ENCODE assay signal across 31 cellular contexts in genomic region chr3:149397528-149397927, GRCh38. TPM values are rescaled to one million over a fixed set of nuclear protein-coding genes. Genes with fewer than 3 reads are reported as not detected.
"Had no signal": no experiment of that assay in that cellular context is flagged by ENCODE, and none has a peak within 500 bp of the region (broad histone marks: within the 10 kb centered on the region; RNA-seq: fewer than 3 reads in every experiment).

No MANE protein-coding gene starts in this region.

- ATAC-seq: activated CD4-positive, CD25-positive, alpha-beta regulatory T cell treated with anti-CD3 and anti-CD28 coated beads, Interleukin-2, amount 50 U/mL, for 24 hours; activated CD8-positive, alpha-beta T cell treated with anti-CD3 and anti-CD28 coated beads for 36 hours; activated T-cell treated with anti-CD3 and anti-CD28 coated beads, Interleukin-2, amount 50 U/mL, for 4 hours; activated T-helper 17 cell treated with anti-CD3 and anti-CD28 coated beads, Interleukin-2, amount 50 U/mL, for 72 hours; esophagus mucosa; foreskin keratinocyte; gastrocnemius medialis; heart left ventricle had no signal

- H3K9me3 Mint-ChIP-seq: activated B cell treated with CpG ODN at 0.5 μM for 24 hours; activated CD8-positive, alpha-beta T cell treated with anti-CD3 and anti-CD28 coated beads for 36 hours; activated T-cell treated with anti-CD3 and anti-CD28 coated beads, Interleukin-2, amount 50 U/mL, for 4 hours; activated T-helper 17 cell treated with anti-CD3 and anti-CD28 coated beads, Interleukin-2, amount 50 U/mL, for 72 hours; central memory CD8-positive, alpha-beta T cell; dendritic cell treated with granulocyte-macrophage colony-stimulating factor and Interleukin-4, amounts not matched to agents 40 ng/mL and 50 ng/mL, for 4 days; endodermal cell; T-helper 2 cell treated with Interferon-gamma antibody and Interleukin-4, amounts not matched to agents 5 μg/mL and 100 μg/mL, for 36 hours had no signal

- H3K27ac ChIP-seq: brain microvascular endothelial cell, dorsolateral prefrontal cortex, foreskin keratinocyte, gastrocnemius medialis, heart left ventricle, WERI-Rb-1 had no signal

- H3K27ac Mint-ChIP-seq: activated B cell treated with CpG ODN at 0.5 μM for 24 hours; activated CD8-positive, alpha-beta T cell treated with anti-CD3 and anti-CD28 coated beads for 36 hours; activated naive CD8-positive, alpha-beta T cell; activated T-helper 17 cell treated with anti-CD3 and anti-CD28 coated beads, Interleukin-2, amount 50 U/mL, for 72 hours; dendritic cell treated with granulocyte-macrophage colony-stimulating factor and Interleukin-4, amounts not matched to agents 40 ng/mL and 50 ng/mL, for 4 days; endodermal cell; T-helper 2 cell treated with Interferon-gamma antibody and Interleukin-4, amounts not matched to agents 5 μg/mL and 100 μg/mL, for 36 hours had no signal

- H3K4me3 Mint-ChIP-seq: activated B cell treated with CpG ODN at 0.5 μM for 24 hours; activated CD8-positive, alpha-beta T cell treated with anti-CD3 and anti-CD28 coated beads for 36 hours; activated naive CD8-positive, alpha-beta T cell; activated T-cell treated with anti-CD3 and anti-CD28 coated beads, Interleukin-2, amount 50 U/mL, for 4 hours; activated T-helper 17 cell treated with anti-CD3 and anti-CD28 coated beads, Interleukin-2, amount 50 U/mL, for 72 hours; central memory CD8-positive, alpha-beta T cell; dendritic cell treated with granulocyte-macrophage colony-stimulating factor and Interleukin-4, amounts not matched to agents 40 ng/mL and 50 ng/mL, for 4 days; endodermal cell; T-helper 2 cell treated with Interferon-gamma antibody and Interleukin-4, amounts not matched to agents 5 μg/mL and 100 μg/mL, for 36 hours had no signal

- H3K36me3 Mint-ChIP-seq: activated naive CD8-positive, alpha-beta T cell had no signal

- H3K4me1 Mint-ChIP-seq: activated B cell treated with CpG ODN at 0.5 μM for 24 hours; activated T-helper 17 cell treated with anti-CD3 and anti-CD28 coated beads, Interleukin-2, amount 50 U/mL, for 72 hours; central memory CD8-positive, alpha-beta T cell; endodermal cell had no signal

- H3K4me3 ChIP-seq: coronary artery, dorsolateral prefrontal cortex, gastrocnemius medialis, heart left ventricle had no signal

- H3K36me3 ChIP-seq: brain microvascular endothelial cell, gastrocnemius medialis, heart left ventricle, WERI-Rb-1 had no signal

- H3K9me3 ChIP-seq: gastrocnemius medialis had no signal

- H3K27me3 Mint-ChIP-seq: activated B cell treated with CpG ODN at 0.5 μM for 24 hours; dendritic cell treated with granulocyte-macrophage colony-stimulating factor and Interleukin-4, amounts not matched to agents 40 ng/mL and 50 ng/mL, for 4 days had no signal

- DNase-seq: activated B cell treated with CpG ODN at 0.5 μM for 24 hours; activated CD4-positive, alpha-beta T cell treated with anti-CD3 and anti-CD28 coated beads for 48 hours; activated CD4-positive, alpha-beta T cell treated with anti-CD3 and anti-CD28 coated beads, Interleukin-2, amount 50 U/mL, for 1 hour; activated CD4-positive, alpha-beta T cell treated with anti-CD3 and anti-CD28 coated beads, Interleukin-2, amount 50 U/mL, for 48 hours; activated CD8-positive, alpha-beta memory T cell treated with anti-CD3 and anti-CD28 coated beads for 24 hours; activated CD8-positive, alpha-beta T cell treated with anti-CD3 and anti-CD28 coated beads for 36 hours; activated effector memory CD4-positive, alpha-beta T cell treated with Interleukin-2 at 50 U/mL for 16 hours; activated gamma-delta T cell treated with Interleukin-2 at 50 U/mL for 16 hours; activated naive CD4-positive, alpha-beta T cell treated with anti-CD3 and anti-CD28 coated beads, Interleukin-2, amount 50 U/mL, for 16 hours; activated naive CD4-positive, alpha-beta T cell treated with Interleukin-2 at 50 U/mL for 16 hours; activated T-cell treated with anti-CD3 and anti-CD28 coated beads, Interleukin-2, amount 50 U/mL, for 4 hours; amniotic stem cell; anterior cingulate cortex; brain microvascular endothelial cell; dorsolateral prefrontal cortex; effector memory CD4-positive, alpha-beta T cell; endodermal cell; foreskin keratinocyte; gastrocnemius medialis; glutamatergic neuron; heart left ventricle; T1000; WERI-Rb-1 had no signal

- H3K27me3 ChIP-seq: brain microvascular endothelial cell, foreskin keratinocyte, gastrocnemius medialis, heart left ventricle had no signal

RNA-seq across cellular contexts. Expression of gene TM4SF1, which starts 20.1 kb away (rescaled TPM):
- total RNA-seq: activated B cell treated with CpG ODN at 0.5 μM for 24 hours; activated CD8-positive, alpha-beta T cell treated with anti-CD3 and anti-CD28 coated beads for 36 hours; endodermal cell had no signal
